ENCODE assay signal across 12 cellular contexts in genomic region chr4:2515835-2516550, GRCh38. TPM values are rescaled to one million over a fixed set of nuclear protein-coding genes. Genes with fewer than 3 reads are reported as not detected.
DNase-seq lines count a peak whose midpoint lies in the region; ATAC-seq, FAIRE-seq and TF ChIP-seq lines count a peak whose summit lies in the region.
"Had no signal": no experiment of that assay in that cellular context is flagged by ENCODE, and none has a peak within 500 bp of the region (broad histone marks: within the 10 kb centered on the region; RNA-seq: fewer than 3 reads in every experiment).

No MANE protein-coding gene starts in this region.

- no peaks in the 10 kb centered on the region for H3K4me1 Mint-ChIP-seq in H9

- H3K4me3 ChIP-seq in GM12878 (no peak overlapping the region), kidney (ENCODE audit: low read length in 2 of 2) (no peak overlapping the region), small intestine (ENCODE audit: low read depth in 1 of 2, low read length in 2 of 2) (no peak overlapping the region), smooth muscle cell (no peak overlapping the region)
- H3K4me3 ChIP-seq: esophagus muscularis mucosa had no signal

- intact Hi-C loops in GM12878 (cut with micrococcal nuclease; ENCODE audit: unreplicated experiment) = no loop called here
- intact Hi-C loops in kidney (cut with DNase I) = no loop called here

- no peak overlapping the region for H3K23ac ChIP-seq in H9 (ENCODE audit: insufficient read length, low read depth, low read length)

- H2AFZ ChIP-seq in H9 (ENCODE audit: low read length) = no peak overlapping the region
- no peak overlapping the region for H2AFZ ChIP-seq in GM12878 (ENCODE audit: control insufficient read depth, low read depth, low read length)
- H2AFZ ChIP-seq in smooth muscle cell (ENCODE audit: low read depth) = no peak overlapping the region

- ATAC-seq in GM12878 = no peak
- ATAC-seq in GM18909 (IDR thresholded peaks at IDR 0.05; ENCODE audit: poor library complexity, unreplicated experiment) = no peak

- no peak overlapping the region for H4K5ac ChIP-seq in H9 (ENCODE audit: insufficient read length, low read depth, low read length)

- H3K56ac ChIP-seq in H9 (ENCODE audit: insufficient read length, low read depth, low read length) = no peak overlapping the region

- no peak overlapping the region for H3K9ac ChIP-seq in H9 (ENCODE audit: extremely low read depth, insufficient read length, low read length)
- H3K9ac ChIP-seq in GM12878 (ENCODE audit: control insufficient read depth, insufficient read depth, low read length) = no peak overlapping the region
- no peak overlapping the region for H3K9ac ChIP-seq in kidney (ENCODE audit: low read length in 2 of 2)
- H3K9ac ChIP-seq in smooth muscle cell (ENCODE audit: low read depth) = no peak overlapping the region
- H3K9ac ChIP-seq: SK-N-SH had no signal

- no peak overlapping the region for H3K4me2 ChIP-seq in H9 (ENCODE audit: insufficient read depth, insufficient read length, low read length)
- H3K4me2 ChIP-seq in GM12878 (ENCODE audit: control insufficient read depth, insufficient read depth) = no peak overlapping the region
- no peak overlapping the region for H3K4me2 ChIP-seq in smooth muscle cell
- H3K4me2 ChIP-seq: SK-N-SH had no signal

- DNase-seq in H9 (no peak), GM12878 (ENCODE audit: low read depth, low spot score) (no peak), kidney (no peak), small intestine (peak; percentile 51), SKM-1 (lab: John Stamatoyannopoulos, UW; ENCODE audit: unreplicated experiment) (no peak), smooth muscle cell (lab: John Stamatoyannopoulos, UW; ENCODE audit: unreplicated experiment) (no peak), SIG-M5 treated with dmso at 0.1 percent for 504 hours (lab: John Stamatoyannopoulos, UW; ENCODE audit: unreplicated experiment) (no peak)
- DNase-seq: KG1, NCI-H2029 treated with DMSO at 0.1 percent for 48 hours, SK-N-SH had no signal

- H3K4ac ChIP-seq in H9 (ENCODE audit: low read depth, low read length) = no peak overlapping the region

- in situ Hi-C loops in GM12878 (cut with MboI) = no loop called here

- H3K27me3 ChIP-seq in H9 (ENCODE audit: insufficient read depth, low read length) (no peaks in the 10 kb centered on the region), GM12878 (replicated peaks in 1 of 2; ENCODE audit: control insufficient read depth in 2 of 2, insufficient read depth in 2 of 2, low read length in 1 of 2) (no peaks in the 10 kb centered on the region), small intestine (ENCODE audit: control insufficient read depth in 2 of 2, insufficient read depth in 2 of 2, low read length in 2 of 2) (no peaks in the 10 kb centered on the region), smooth muscle cell (ENCODE audit: low read depth) (no peaks in the 10 kb centered on the region)
- H3K27me3 ChIP-seq: esophagus muscularis mucosa had no signal

- H2BK5ac ChIP-seq in H9 (ENCODE audit: insufficient read length, low read length) = no peak overlapping the region

- POLR2A ChIA-PET in GM12878 (lab: Charles Lee) = no interaction called here

- no peak overlapping the region for H3K4me3 Mint-ChIP-seq in H9

- H3K79me2 ChIP-seq in H9 (ENCODE audit: insufficient read depth, low read length) (no peaks in the 10 kb centered on the region), GM12878 (ENCODE audit: control insufficient read depth, insufficient read depth, low read length) (no peaks in the 10 kb centered on the region), smooth muscle cell (ENCODE audit: low read depth) (no peaks in the 10 kb centered on the region)

- peaks cover 38 to 53% (median 38%) of the 10 kb centered on the region in 3 experiments; a peak in 6 of 7 replicates for H3K36me3 Mint-ChIP-seq in H9 (ENCODE audit: insufficient read depth in 1 of 3, low read depth in 3 of 3)

- H3K23me2 ChIP-seq in H9 (ENCODE audit: insufficient read length, low read depth, low read length, poor library complexity, severe bottlenecking) = no peaks in the 10 kb centered on the region

- CTCF ChIA-PET in GM12878 (lab: Yijun Ruan, JAX) = no interaction called here

- no peak overlapping the region for H3T11ph ChIP-seq in H9 (ENCODE audit: low read length)

- peak; percentile 64; the same call in 1 of the 2 replicates for TF ChIP-seq POLR2A in GM12878 (IDR thresholded peaks at IDR 0.05; ENCODE audit: low read depth, low read length)

- RAD21 ChIA-PET in GM12878 (lab: Charles Lee; ENCODE audit: unreplicated experiment) = no interaction called here

- SMC1A ChIA-PET in GM12878 (lab: Charles Lee; ENCODE audit: uncharacterized antibody, unreplicated experiment) = interaction anchor here (1.1 kb wide), 1 partner anchor 19 kb away, joined by 4 read pairs; no protein-coding TSS in a partner anchor

- H4K20me1 ChIP-seq in H9 (ENCODE audit: control insufficient read depth, insufficient read depth, insufficient read length) (no peaks in the 10 kb centered on the region), GM12878 (ENCODE audit: control insufficient read depth, insufficient read depth) (no peaks in the 10 kb centered on the region; the same call in 1 of the 2 replicates), smooth muscle cell (ENCODE audit: low read depth) (no peaks in the 10 kb centered on the region)

- H2BK120ac ChIP-seq in H9 (ENCODE audit: low read depth, low read length, poor library complexity, severe bottlenecking) = no peak overlapping the region

- no CpG with 5 or more reads among the region's 4 CpGs for WGBS in H9 (ENCODE audit: extremely low coverage, insufficient read length, low lambda C conversion rate)
- 66% methylated on average over 4 of the region's 4 CpGs for WGBS in GM12878 (ENCODE audit: insufficient coverage, insufficient replicate concordance, low lambda C conversion rate, missing lambda C conversion rate)
- WGBS in small intestine, 3 donors = 18 to 55% (median 51%) methylated on average over 4 of the region's 4 CpGs
- 94% methylated on average over 4 of the region's 4 CpGs for WGBS in smooth muscle cell (ENCODE audit: low lambda C conversion rate)

- H2BK12ac ChIP-seq in H9 (ENCODE audit: insufficient read length, low read depth, low read length) = no peak overlapping the region

- H3K9me3 Mint-ChIP-seq in H9 = no peaks in the 10 kb centered on the region

- no peaks in the 10 kb centered on the region for H3K9me3 ChIP-seq in H9 (ENCODE audit: control insufficient read depth, low read depth, low read length)
- H3K9me3 ChIP-seq in GM12878 (replicated peaks; ENCODE audit: control insufficient read depth, insufficient read depth, low read length) = no peaks in the 10 kb centered on the region
- H3K9me3 ChIP-seq in kidney (ENCODE audit: control insufficient read depth in 1 of 2, low read length in 2 of 2) = no peaks in the 10 kb centered on the region
- no peaks in the 10 kb centered on the region for H3K9me3 ChIP-seq in small intestine (ENCODE audit: control insufficient read depth, low read depth)
- H3K9me3 ChIP-seq in smooth muscle cell (replicated peaks; ENCODE audit: low read depth) = no peaks in the 10 kb centered on the region
- H3K9me3 ChIP-seq: esophagus muscularis mucosa, SK-N-SH had no signal

- no peak for TF ChIP-seq RAD21 in GM12878 (IDR thresholded peaks at IDR 0.05; ENCODE audit: insufficient read depth, low read depth, low read length)

- no peak overlapping the region for H3K18ac ChIP-seq in H9 (ENCODE audit: insufficient read length, low read depth, low read length)

- H2BK15ac ChIP-seq in H9 (ENCODE audit: low read depth, low read length) = no peak overlapping the region

- no peaks in the 10 kb centered on the region for H3K27me3 Mint-ChIP-seq in H9 (ENCODE audit: low read depth)

- no peak overlapping the region for H2BK20ac ChIP-seq in H9 (ENCODE audit: low read depth, low read length, poor library complexity, severe bottlenecking)

- TF ChIP-seq EP300 in GM12878 (IDR thresholded peaks at IDR 0.05; ENCODE audit: borderline replicate concordance in 1 of 2, control insufficient read depth in 1 of 2, low read depth in 2 of 2, low read length in 2 of 2) = no peak

- peak overlapping the region; percentile 73 to 84 (median 74); a peak in 5 of 7 replicates for H3K27ac Mint-ChIP-seq in H9

- no peaks in the 10 kb centered on the region for H3K79me1 ChIP-seq in H9 (ENCODE audit: insufficient read depth, low read depth, low read length, poor library complexity, severe bottlenecking)

- no peaks in the 10 kb centered on the region for H3F3A ChIP-seq in smooth muscle cell (ENCODE audit: low read depth)

- H3K4me1 ChIP-seq in H9 (ENCODE audit: insufficient read depth, low read length) (no peaks in the 10 kb centered on the region), GM12878 (ENCODE audit: control insufficient read depth, insufficient read depth, low read length) (peaks cover 8% of the 10 kb centered on the region), kidney (ENCODE audit: control insufficient read depth in 1 of 2, insufficient read depth in 1 of 2, low read depth in 1 of 2, low read length in 2 of 2) (peaks cover 6 to 7% of the 10 kb centered on the region in 2 donors), small intestine (ENCODE audit: control insufficient read depth in 2 of 2, insufficient read depth in 1 of 2, low read depth in 1 of 2, low read length in 1 of 2) (no peaks in the 10 kb centered on the region), smooth muscle cell (ENCODE audit: low read depth) (no peaks in the 10 kb centered on the region)

- H4K8ac ChIP-seq in H9 (replicated peaks; ENCODE audit: insufficient read length, low read depth, low read length) = no peak overlapping the region

- peaks cover 26 to 28% of the 10 kb centered on the region in 2 experiments for H3K36me3 ChIP-seq in GM12878 (ENCODE audit: control insufficient read depth in 2 of 2, insufficient read depth in 2 of 2, low read length in 1 of 2)
- H3K36me3 ChIP-seq in kidney (ENCODE audit: control insufficient read depth in 1 of 2, insufficient read depth in 2 of 2, low read length in 2 of 2) = peaks cover 21 to 25% of the 10 kb centered on the region in 2 donors
- peaks cover 4 to 19% of the 10 kb centered on the region in 2 donors for H3K36me3 ChIP-seq in small intestine (ENCODE audit: control insufficient read depth in 2 of 2, insufficient read depth in 2 of 2, low read length in 2 of 2)
- no peaks in the 10 kb centered on the region for H3K36me3 ChIP-seq in smooth muscle cell (ENCODE audit: low read depth)

- H3K27ac ChIP-seq in H9 (ENCODE audit: insufficient read length, low read depth, low read length) (no peak overlapping the region), GM12878 (ENCODE audit: control insufficient read depth, insufficient read depth) (no peak overlapping the region), kidney (ENCODE audit: low read depth in 2 of 2, low read length in 2 of 2) (peak overlapping the region; percentile 23 to 49), small intestine (ENCODE audit: low read depth in 1 of 2, low read length in 1 of 2) (peak overlapping the region in 1 of 2 donors; percentile 21), smooth muscle cell (ENCODE audit: low read depth) (no peak overlapping the region)

- no TSS peak for BruUV-seq in GM12878 (replicated peaks; lab: Mats Ljungman, UMichigan)

- FAIRE-seq in GM12878 (lab: Jason Lieb, UNC) (no peak), kidney (lab: Jason Lieb, UNC) (no peak), small intestine (lab: Jason Lieb, UNC) (no peak)

- H3K14ac ChIP-seq in H9 (ENCODE audit: insufficient read depth, low read length) = no peak overlapping the region

- no peak overlapping the region for H2AK5ac ChIP-seq in H9 (ENCODE audit: insufficient read length, low read length)

- no peak overlapping the region for H4K91ac ChIP-seq in H9 (ENCODE audit: insufficient read length, low read depth, low read length)

- no peak for TF ChIP-seq CTCF in H9 (conservative IDR thresholded peaks at IDR 0.05)
- TF ChIP-seq CTCF in GM12878 (IDR thresholded peaks at IDR 0.05 in 2 of 3, conservative IDR thresholded peaks at IDR 0.05 in 1 of 3; ENCODE audit: control insufficient read depth in 2 of 3, extremely low read depth in 1 of 3, insufficient read depth in 1 of 3, low read depth in 3 of 3, low read length in 3 of 3) = no peak
- TF ChIP-seq CTCF in kidney (IDR thresholded peaks at IDR 0.05; ENCODE audit: borderline replicate concordance, extremely low read depth, insufficient read depth) = no peak
- TF ChIP-seq CTCF in smooth muscle cell (IDR thresholded peaks at IDR 0.05; ENCODE audit: borderline replicate concordance, insufficient read depth, poor library complexity, severe bottlenecking) = no peak

RNA-seq across cellular contexts. Expression of gene FAM193A, which starts 20.5 kb away (rescaled TPM):
- 35.9 and 36.9 TPM in 2 replicates for total RNA-seq in H9 (2021)
- 80.1 and 89.1 TPM in 2 replicates for total RNA-seq in GM12878 (2013; cell fraction: nucleolus; rRNA removed)
- 9.3 and 9.8 TPM in 2 replicates for total RNA-seq in GM12878 (2014; rRNA removed)
- total RNA-seq in GM12878 (2014; rRNA removed; fragmentation: Illumina TruSeq; extraction: Trizol) = 8.6 and 8.9 TPM in 2 replicates
- 22.2 and 23.3 TPM in 2 replicates for total RNA-seq in GM12878 (2021)
- 8.2 TPM for polyA plus RNA-seq in GM12878 (2011; ENCODE audit: low read depth)
- 3.7 and 5.1 TPM in 2 replicates for polyA plus RNA-seq in GM12878 (2011; rRNA removed)
- 7.5 and 9.4 TPM in 2 replicates for polyA plus RNA-seq in GM12878 (2011; cell fraction: cytosol; rRNA removed)
- polyA plus RNA-seq in GM12878 (2011; cell fraction: nucleus; rRNA removed) = 15.9 and 22.4 TPM in 2 replicates
- polyA plus RNA-seq in GM12878 (2012) = 13.2 and 14.7 TPM in 2 replicates
- polyA plus RNA-seq in GM12878 (2014; fragmentation: Illumina TruSeq; extraction: Trizol) = 8.5 and 12.4 TPM in 2 replicates
- polyA plus RNA-seq in GM12878 (2014; fragmentation: Nextera tagmentation; extraction: Ambion mirVana) = under 1 TPM; 0.52 to 0.91 TPM
- polyA plus RNA-seq in GM12878 (2014; rRNA removed) = 8.6 and 10.3 TPM in 2 replicates
- 1 to 10 TPM; 5.3 to 6.1 TPM for polyA plus RNA-seq in GM12878 (2016; fragmentation: Nextera tagmentation; extraction: Ambion mirVana)
- polyA minus RNA-seq in GM12878 (2011; rRNA and poly(A)+ RNA removed) = 15.6 and 20.9 TPM in 2 replicates
- 11.9 and 12.1 TPM in 2 replicates for polyA minus RNA-seq in GM12878 (2011; cell fraction: cytosol; rRNA and poly(A)+ RNA removed)
- polyA minus RNA-seq in GM12878 (2011; cell fraction: nucleus; rRNA and poly(A)+ RNA removed) = 16.8 and 30.8 TPM in 2 replicates
- total RNA-seq in kidney = 29.3 TPM
- polyA plus RNA-seq in kidney (ENCODE audit: insufficient read depth, low read depth, low replicate concordance) = 6.3 TPM
- 10 to 100 TPM in 2 of 3 donors, 1 to 10 TPM in 1; 10.0 to 13.6 (median 12.1) TPM for polyA plus RNA-seq in small intestine
- 7.8 and 12.2 TPM in 2 replicates for total RNA-seq in smooth muscle cell
- 8.3 and 12.7 TPM in 2 replicates for polyA plus RNA-seq in smooth muscle cell

RNA-seq across cellular contexts. Expression of gene RNF4, which starts 47.1 kb away (rescaled TPM):
- 88.5 and 92.0 TPM in 2 replicates for total RNA-seq in H9 (2021)
- total RNA-seq in GM12878 (2013; cell fraction: nucleolus; rRNA removed) = 173 and 195 TPM in 2 replicates
- 64.3 and 66.3 TPM in 2 replicates for total RNA-seq in GM12878 (2014; rRNA removed)
- total RNA-seq in GM12878 (2014; rRNA removed; fragmentation: Illumina TruSeq; extraction: Trizol) = 65.0 and 68.2 TPM in 2 replicates
- 81.2 and 82.0 TPM in 2 replicates for total RNA-seq in GM12878 (2021)
- 41.0 TPM for polyA plus RNA-seq in GM12878 (2011; ENCODE audit: low read depth)
- polyA plus RNA-seq in GM12878 (2011; rRNA removed) = 108 and 145 TPM in 2 replicates
- polyA plus RNA-seq in GM12878 (2011; cell fraction: cytosol; rRNA removed) = 114 and 133 TPM in 2 replicates
- 80.2 and 87.1 TPM in 2 replicates for polyA plus RNA-seq in GM12878 (2011; cell fraction: nucleus; rRNA removed)
- polyA plus RNA-seq in GM12878 (2012) = 58.2 and 59.6 TPM in 2 replicates
- 85.4 and 87.7 TPM in 2 replicates for polyA plus RNA-seq in GM12878 (2014; fragmentation: Illumina TruSeq; extraction: Trizol)
- 10 to 100 TPM; 34.9 to 53.2 TPM for polyA plus RNA-seq in GM12878 (2014; fragmentation: Nextera tagmentation; extraction: Ambion mirVana)
- polyA plus RNA-seq in GM12878 (2014; rRNA removed) = 69.8 and 70.9 TPM in 2 replicates
- polyA plus RNA-seq in GM12878 (2016; fragmentation: Nextera tagmentation; extraction: Ambion mirVana) = 10 to 100 TPM; 81.4 to 87.5 TPM
- polyA minus RNA-seq in GM12878 (2011; rRNA and poly(A)+ RNA removed) = 120 and 122 TPM in 2 replicates
- 52.4 and 63.9 TPM in 2 replicates for polyA minus RNA-seq in GM12878 (2011; cell fraction: cytosol; rRNA and poly(A)+ RNA removed)
- 64.7 and 74.7 TPM in 2 replicates for polyA minus RNA-seq in GM12878 (2011; cell fraction: nucleus; rRNA and poly(A)+ RNA removed)
- total RNA-seq in kidney = 61.5 TPM
- polyA plus RNA-seq in kidney (ENCODE audit: insufficient read depth, low read depth, low replicate concordance) = 24.2 TPM
- polyA plus RNA-seq in small intestine = 10 to 100 TPM; 18.6 to 26.8 (median 26.7) TPM
- 47.3 and 52.5 TPM in 2 replicates for total RNA-seq in smooth muscle cell
- polyA plus RNA-seq in smooth muscle cell = 47.8 and 51.6 TPM in 2 replicates

Comparison
In these comparisons a context has a peak if more than half of its experiments do, and no peak if none do; other contexts are left out.
1. H3K27ac ChIP-seq: peak in kidney (2 of 2); none in H9 (single experiment), GM12878 (single experiment) and smooth muscle cell (single experiment).